9 cellular contexts compared by ENCODE assay signal in the genomic region with DNA sequence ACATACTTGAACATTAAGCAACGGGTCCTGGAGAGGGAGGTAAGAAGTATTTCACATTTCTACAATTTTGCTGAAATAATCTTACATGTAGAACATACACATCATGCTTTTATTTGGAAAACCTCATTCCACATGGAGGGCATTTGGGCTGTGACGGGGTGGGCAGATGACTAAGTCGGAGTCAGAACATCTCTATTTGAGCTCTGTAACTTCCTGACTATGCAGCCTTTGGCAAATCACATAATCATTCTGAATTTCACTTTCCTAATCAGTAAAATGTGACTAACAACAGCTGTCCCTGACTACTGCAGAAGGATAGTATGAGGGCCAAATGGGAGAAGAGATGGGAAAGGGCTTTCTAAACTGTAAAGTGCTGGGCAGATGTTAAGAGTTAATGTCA. TPM values are rescaled to one million over a fixed set of nuclear protein-coding genes. Genes with fewer than 3 reads are reported as not detected.
A peak's percentile ranks its signal among the peaks of the same experiment; 100 is the strongest.
DNase-seq lines count a peak whose midpoint lies in the region; ATAC-seq, FAIRE-seq and TF ChIP-seq lines count a peak whose summit lies in the region.
"Had no signal": no experiment of that assay in that cellular context is flagged by ENCODE, and none has a peak within 500 bp of the region (broad histone marks: within the 10 kb centered on the region; RNA-seq: fewer than 3 reads in every experiment).

No MANE protein-coding gene starts in this region.

- H3K9me1 ChIP-seq in endothelial cell of umbilical vein (replicated peaks; ENCODE audit: control insufficient read depth, extremely low read depth, insufficient read depth, low read length), result no peaks in the 10 kb centered on the region

- H3K36me3 ChIP-seq in endothelial cell of umbilical vein (ENCODE audit: control insufficient read depth in 2 of 2, extremely low read depth in 1 of 2, insufficient read depth in 2 of 2, low read length in 2 of 2), result no peaks in the 10 kb centered on the region
- H3K36me3 ChIP-seq: right lobe of liver had no signal

- BruUV-seq in endothelial cell of umbilical vein (replicated peaks; lab: Mats Ljungman, UMichigan), result no TSS peak

- TF ChIP-seq CTCF in endothelial cell of umbilical vein (IDR thresholded peaks at IDR 0.05; ENCODE audit: extremely low read depth in 1 of 2, insufficient read depth in 1 of 2, low read depth in 1 of 2, low read length in 2 of 2), result no peak

- dilution Hi-C loops in endothelial cell of umbilical vein (cut with MboI; ENCODE audit: extremely low pct_ligation_motif_present, low sequenced_read_pairs), result no loop called here

- H3K79me2 ChIP-seq in endothelial cell of umbilical vein (ENCODE audit: control insufficient read depth, insufficient read depth, low read length), result no peaks in the 10 kb centered on the region

- H3K27ac ChIP-seq in endothelial cell of umbilical vein (ENCODE audit: insufficient read depth, low read depth, low read length), result peak overlapping the region; percentile 56

- peak overlapping the region; percentile 22 for H2AFZ ChIP-seq in endothelial cell of umbilical vein (ENCODE audit: low read depth, low read length)

- H3K4me1 ChIP-seq in endothelial cell of umbilical vein (ENCODE audit: control insufficient read depth, extremely low read depth, insufficient read depth, low read length), result peaks cover 16% of the 10 kb centered on the region

- no peak overlapping the region for H3K4me3 ChIP-seq in endothelial cell of umbilical vein (replicated peaks in 1 of 3; ENCODE audit: insufficient read depth in 1 of 3, low read depth in 1 of 3, low read length in 3 of 3)
- H3K4me3 ChIP-seq: right lobe of liver had no signal

- ATAC-seq in GM19463 (IDR thresholded peaks at IDR 0.05; ENCODE audit: unreplicated experiment), result peak; percentile 30

- H4K20me1 ChIP-seq in endothelial cell of umbilical vein (replicated peaks; ENCODE audit: control insufficient read depth, extremely low read depth, insufficient read depth, low read length), result no peaks in the 10 kb centered on the region

- no peak for TF ChIP-seq POLR2A in endothelial cell of umbilical vein (IDR thresholded peaks at IDR 0.05; ENCODE audit: low read depth, low read length)
- TF ChIP-seq POLR2A in GM12892 (IDR thresholded peaks at IDR 0.05; ENCODE audit: low read depth, low read length), result no peak

- no peaks in the 10 kb centered on the region for H3K9me3 ChIP-seq in endothelial cell of umbilical vein (replicated peaks; ENCODE audit: control insufficient read depth, insufficient read depth, low read length)
- H3K9me3 ChIP-seq: right lobe of liver had no signal

- DNase-seq in RCC 7860 (ENCODE audit: low spot score) (peak; percentile 49), endothelial cell of umbilical vein (ENCODE audit: low read depth, low spot score) (peak; percentile 66), pons (ENCODE audit: low spot score) (no peak), cerebellar nuclear complex (lab: John Stamatoyannopoulos, UW) (no peak), SW 1271 (lab: John Stamatoyannopoulos, UW) (no peak), GM12892 (ENCODE audit: insufficient read length) (no peak)
- peak; percentile 63 for DNase-seq in stimulated activated CD4-positive, alpha-beta T cell treated with anti-CD3 and anti-CD28 coated beads, Interleukin-15, amount 100 ng/mL, for 24 hours
- DNase-seq: right lobe of liver had no signal

- intact Hi-C loops in endothelial cell of umbilical vein (cut with micrococcal nuclease), result no loop called here

- no peak overlapping the region for H3K9ac ChIP-seq in endothelial cell of umbilical vein (replicated peaks; ENCODE audit: extremely low read depth, insufficient read depth, low read length)

- CTCF ChIA-PET in endothelial cell of umbilical vein (lab: Charles Lee), result interaction anchor here (0.9 to 1.9 kb wide), 7 partner anchors 13 to 190 kb away, joined by 3 to 5 read pairs (median 4); no protein-coding TSS in a partner anchor

- H3K4me2 ChIP-seq in endothelial cell of umbilical vein (ENCODE audit: insufficient read depth, low read length), result peak overlapping the region; percentile 18

- POLR2A ChIA-PET in endothelial cell of umbilical vein (lab: Charles Lee), result interaction anchor here (0.9 kb wide), 1 partner anchor 20 kb away, joined by 4 read pairs; no protein-coding TSS in a partner anchor

- H3K27me3 ChIP-seq in endothelial cell of umbilical vein (ENCODE audit: control insufficient read depth in 2 of 2, insufficient read depth in 2 of 2, low read length in 2 of 2), result no peaks in the 10 kb centered on the region
- H3K27me3 ChIP-seq: right lobe of liver had no signal

- FAIRE-seq in RCC 7860 (lab: Jason Lieb, UNC) (peak; percentile 8), endothelial cell of umbilical vein (lab: Jason Lieb, UNC) (peak; percentile 59), GM12892 (lab: Jason Lieb, UNC) (no peak)

TF ChIP-seq in endothelial cell of umbilical vein, 7 proteins besides CTCF, POLR2A, EP300 and RAD21:
- TF ChIP-seq GATA2 (IDR thresholded peaks at IDR 0.05; ENCODE audit: insufficient read depth, insufficient read length, low read depth, low read length), result no peak
- no peak for TF ChIP-seq EZH2 (IDR thresholded peaks at IDR 0.05; ENCODE audit: borderline replicate concordance, low read depth, low read length, severe bottlenecking)
- peak; percentile 5 for TF ChIP-seq JUN (IDR thresholded peaks at IDR 0.05; ENCODE audit: borderline replicate concordance, insufficient read depth, insufficient read length, low read depth)
- no peak for TF ChIP-seq MYC (IDR thresholded peaks at IDR 0.05; ENCODE audit: low read depth, low read length)
- peak; percentile 77 for TF ChIP-seq FOS (IDR thresholded peaks at IDR 0.05; ENCODE audit: borderline replicate concordance, insufficient read depth, low read length)
- TF ChIP-seq, protein P1, sequence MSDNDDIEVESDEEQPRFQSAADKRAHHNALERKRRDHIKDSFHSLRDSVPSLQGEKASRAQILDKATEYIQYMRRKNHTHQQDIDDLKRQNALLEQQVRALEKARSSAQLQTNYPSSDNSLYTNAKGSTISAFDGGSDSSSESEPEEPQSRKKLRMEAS (IDR thresholded peaks at IDR 0.05; ENCODE audit: insufficient read depth, insufficient read length), result no peak
- TF ChIP-seq POLR2AphosphoS5 (IDR thresholded peaks at IDR 0.05; ENCODE audit: insufficient read depth, low read depth, low read length), result no peak

RNA-seq across cellular contexts. Expression of gene IL6ST, which starts 17.1 kb away (rescaled TPM):
- total RNA-seq in endothelial cell of umbilical vein, result 345 and 361 TPM in 2 replicates
- polyA plus RNA-seq in endothelial cell of umbilical vein, result 80.3 and 135 TPM in 2 replicates
- 83.9 and 119 TPM in 2 replicates for polyA plus RNA-seq in endothelial cell of umbilical vein (2011; cell fraction: cytosol; rRNA removed)
- 120 and 134 TPM in 2 replicates for polyA plus RNA-seq in endothelial cell of umbilical vein (2011; cell fraction: nucleus; rRNA removed)
- polyA plus RNA-seq in endothelial cell of umbilical vein (2012), result 175 and 248 TPM in 2 replicates
- 460 and 502 TPM in 2 replicates for polyA minus RNA-seq in endothelial cell of umbilical vein
- polyA minus RNA-seq in endothelial cell of umbilical vein (2011; cell fraction: cytosol; rRNA and poly(A)+ RNA removed), result 73.7 TPM
- 278 and 424 TPM in 2 replicates for polyA minus RNA-seq in endothelial cell of umbilical vein (2011; cell fraction: nucleus; rRNA and poly(A)+ RNA removed)
- 6.4 TPM for polyA plus RNA-seq in GM12892 (2012; ENCODE audit: missing spikeins)

Comparison
In these comparisons a context has a peak if more than half of its experiments do, and no peak if none do; other contexts are left out.
1. DNase-seq: peak in RCC 7860 (single experiment), endothelial cell of umbilical vein (single experiment) and stimulated activated CD4-positive, alpha-beta T cell treated with anti-CD3 and anti-CD28 coated beads, Interleukin-15, amount 100 ng/mL, for 24 hours (single experiment); none in pons (single experiment), cerebellar nuclear complex (0 of 2), SW 1271 (0 of 2) and GM12892 (single experiment).